In the genomic region with DNA sequence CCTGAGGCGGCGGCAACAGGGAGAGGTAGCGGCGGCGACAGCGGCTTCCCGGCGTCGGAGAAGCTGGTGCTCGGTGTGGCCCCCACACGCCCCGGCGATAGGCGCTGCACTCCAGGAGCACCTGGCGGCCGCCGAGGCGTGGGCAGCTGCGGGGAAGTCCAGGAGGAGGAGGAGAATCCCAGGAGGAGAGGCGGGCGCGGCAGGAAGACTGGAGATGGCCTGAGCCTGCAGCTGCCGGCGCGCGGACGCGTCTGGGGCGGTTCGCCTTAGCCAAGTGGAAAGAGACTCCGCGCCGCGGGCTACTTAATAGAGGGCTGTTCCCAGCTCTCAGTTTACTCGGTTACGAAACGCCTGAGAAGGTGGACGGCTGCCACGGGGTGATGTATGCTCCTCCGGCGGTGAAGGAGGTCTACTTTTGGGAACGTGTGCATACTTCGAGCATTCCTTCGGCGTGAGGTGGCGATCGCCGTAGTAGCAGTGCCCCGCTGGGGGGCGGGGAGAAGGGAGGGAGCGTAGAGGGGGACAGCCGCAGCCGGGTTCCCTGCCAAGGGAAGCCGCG, we compare ENCODE assay signal across 8 cellular contexts. TPM values are rescaled to one million over a fixed set of nuclear protein-coding genes. Genes with fewer than 3 reads are reported as not detected.
DNase-seq lines count a peak whose midpoint lies in the region; ATAC-seq, FAIRE-seq and TF ChIP-seq lines count a peak whose summit lies in the region.

A gene (minus strand): TSS at position 278 of the 559 bp plus-strand sequence. CDS start 3,261 bp downstream, outside the sequence.

- ATAC-seq in activated CD8-positive, alpha-beta memory T cell treated with anti-CD3 and anti-CD28 coated beads, Interleukin-2, amount 10 ng/mL, durations not matched to agents 7 days and 5 days = no peak
- ATAC-seq in natural killer cell treated with Interleukin-12 subunit alpha and Interleukin-12 subunit beta and Interleukin-15 and Interleukin-18, amount 100 ng/mL, for 72 hours = no peak
- no peak for ATAC-seq in GM21723 (IDR thresholded peaks at IDR 0.05; ENCODE audit: unreplicated experiment)

- peak; percentile 32 for TF ChIP-seq CTCF in fibroblast of the aortic adventitia (IDR thresholded peaks at IDR 0.05; ENCODE audit: insufficient read depth, low read length)

- H3K4me1 Mint-ChIP-seq in activated CD8-positive, alpha-beta memory T cell treated with anti-CD3 and anti-CD28 coated beads, Interleukin-2, amount 10 ng/mL, durations not matched to agents 7 days and 5 days = peaks cover 49% of the 10 kb centered on the region
- peaks cover 42 to 51% of the 10 kb centered on the region in 2 donors for H3K4me1 Mint-ChIP-seq in natural killer cell treated with Interleukin-12 subunit alpha and Interleukin-12 subunit beta and Interleukin-15 and Interleukin-18, amount 100 ng/mL, for 72 hours (ENCODE audit: low read depth in 2 of 2)

- H3K4me3 ChIP-seq in fibroblast of the aortic adventitia (ENCODE audit: low read depth, low read length) = peak within 1 kb of the TSS; percentile 87

- H3K36me3 Mint-ChIP-seq in activated CD8-positive, alpha-beta memory T cell treated with anti-CD3 and anti-CD28 coated beads, Interleukin-2, amount 10 ng/mL, durations not matched to agents 7 days and 5 days = peaks cover 6% of the 10 kb centered on the region
- H3K36me3 Mint-ChIP-seq in natural killer cell treated with Interleukin-12 subunit alpha and Interleukin-12 subunit beta and Interleukin-15 and Interleukin-18, amount 100 ng/mL, for 72 hours = no peaks in the 10 kb centered on the region

- DNase-seq in Caki2 (ENCODE audit: low read depth) (peak; percentile 85), HTR-8/SVneo (ENCODE audit: insufficient read length, low spot score) (peak; percentile 86), fibroblast of the aortic adventitia (ENCODE audit: low read depth) (peak; percentile 99), Ammon's horn (ENCODE audit: low spot score) (no peak), HT-29 (ENCODE audit: low spot score) (no peak)
- DNase-seq in activated CD8-positive, alpha-beta memory T cell treated with anti-CD3 and anti-CD28 coated beads, Interleukin-2, amount 10 ng/mL, durations not matched to agents 7 days and 5 days = no peak
- no peak for DNase-seq in natural killer cell treated with Interleukin-12 subunit alpha and Interleukin-12 subunit beta and Interleukin-15 and Interleukin-18, amount 100 ng/mL, for 72 hours (ENCODE audit: low spot score)

- CTCF ChIA-PET in activated CD8-positive, alpha-beta memory T cell treated with anti-CD3 and anti-CD28 coated beads, Interleukin-2, amount 10 ng/mL, durations not matched to agents 7 days and 5 days (lab: Charles Lee) = interaction anchor here (1.1 to 3.5 kb wide), 5 partner anchors 11 to 1467 kb away, joined by 3 to 20 read pairs (median 5); no protein-coding TSS in a partner anchor

- peak; percentile 86 for FAIRE-seq in HTR-8/SVneo (lab: Jason Lieb, UNC)

- peaks cover 92% of the 10 kb centered on the region for H3K27me3 Mint-ChIP-seq in activated CD8-positive, alpha-beta memory T cell treated with anti-CD3 and anti-CD28 coated beads, Interleukin-2, amount 10 ng/mL, durations not matched to agents 7 days and 5 days
- peaks cover 73 to 87% of the 10 kb centered on the region in 2 donors for H3K27me3 Mint-ChIP-seq in natural killer cell treated with Interleukin-12 subunit alpha and Interleukin-12 subunit beta and Interleukin-15 and Interleukin-18, amount 100 ng/mL, for 72 hours

- H3K4me3 Mint-ChIP-seq in activated CD8-positive, alpha-beta memory T cell treated with anti-CD3 and anti-CD28 coated beads, Interleukin-2, amount 10 ng/mL, durations not matched to agents 7 days and 5 days = peak within 1 kb of the TSS; percentile 31
- H3K4me3 Mint-ChIP-seq in natural killer cell treated with Interleukin-12 subunit alpha and Interleukin-12 subunit beta and Interleukin-15 and Interleukin-18, amount 100 ng/mL, for 72 hours = peak within 1 kb of the TSS; percentile 77

- in situ Hi-C loops in Caki2 (cut with HindIII; ENCODE audit: low pct_unique_long_range_greater_than_20kb, low sequenced_read_pairs) = no loop called here

- H3K27ac Mint-ChIP-seq in activated CD8-positive, alpha-beta memory T cell treated with anti-CD3 and anti-CD28 coated beads, Interleukin-2, amount 10 ng/mL, durations not matched to agents 7 days and 5 days = peak within 1 kb of the TSS; percentile 8
- H3K27ac Mint-ChIP-seq in natural killer cell treated with Interleukin-12 subunit alpha and Interleukin-12 subunit beta and Interleukin-15 and Interleukin-18, amount 100 ng/mL, for 72 hours = no peak within 1 kb of the TSS

- H3K9me3 Mint-ChIP-seq in activated CD8-positive, alpha-beta memory T cell treated with anti-CD3 and anti-CD28 coated beads, Interleukin-2, amount 10 ng/mL, durations not matched to agents 7 days and 5 days (ENCODE audit: low read depth) = no peaks in the 10 kb centered on the region
- H3K9me3 Mint-ChIP-seq in natural killer cell treated with Interleukin-12 subunit alpha and Interleukin-12 subunit beta and Interleukin-15 and Interleukin-18, amount 100 ng/mL, for 72 hours = no peaks in the 10 kb centered on the region

RNA-seq across cellular contexts. Expression of the gene that starts here (rescaled TPM):
- total RNA-seq in Caki2 (2014; rRNA removed; shearing (Covaris generic); ENCODE audit: low replicate concordance) = 6.2 and 6.7 TPM in 2 replicates
- not detected for total RNA-seq in activated CD8-positive, alpha-beta memory T cell treated with anti-CD3 and anti-CD28 coated beads, Interleukin-2, amount 10 ng/mL, durations not matched to agents 7 days and 5 days
- 139 and 342 TPM in 2 replicates for total RNA-seq in fibroblast of the aortic adventitia (ENCODE audit: low replicate concordance)
- total RNA-seq in natural killer cell treated with Interleukin-12 subunit alpha and Interleukin-12 subunit beta and Interleukin-15 and Interleukin-18, amount 100 ng/mL, for 72 hours = not detected
- 0.05 TPM in 1 of 2 replicates, not detected in the other for total RNA-seq in HT-29 (2014; rRNA removed; shearing (Covaris generic))

Comparison
In these comparisons a context has a peak if more than half of its experiments do, and no peak if none do; other contexts are left out.
1. RNA of the gene that starts here (total RNA-seq): 139 to 342 TPM in fibroblast of the aortic adventitia; 6.2 to 6.7 TPM in Caki2, 0.05 TPM in HT-29, not detected in activated CD8-positive, alpha-beta memory T cell treated with anti-CD3 and anti-CD28 coated beads, Interleukin-2, amount 10 ng/mL, durations not matched to agents 7 days and 5 days and not detected in natural killer cell treated with Interleukin-12 subunit alpha and Interleukin-12 subunit beta and Interleukin-15 and Interleukin-18, amount 100 ng/mL, for 72 hours; every median in the first group is over 10 times any median in the second.
2. DNase-seq: peak in Caki2 (single experiment), HTR-8/SVneo (single experiment) and fibroblast of the aortic adventitia (single experiment); none in activated CD8-positive, alpha-beta memory T cell treated with anti-CD3 and anti-CD28 coated beads, Interleukin-2, amount 10 ng/mL, durations not matched to agents 7 days and 5 days (single experiment), natural killer cell treated with Interleukin-12 subunit alpha and Interleukin-12 subunit beta and Interleukin-15 and Interleukin-18, amount 100 ng/mL, for 72 hours (single experiment), Ammon's horn (single experiment) and HT-29 (single experiment).